In genomic region chr3:135992072-135992471, GRCh38 we compare ENCODE assay signal across 1 cellular context.
TF ChIP-seq lines count a peak whose summit lies in the region.

No MANE protein-coding gene starts in this region.

TF ChIP-seq in SK-N-SH, 30 proteins besides CTCF, POLR2A, EP300 and RAD21 (continued from another document):
- TF ChIP-seq REST (IDR thresholded peaks at IDR 0.05; ENCODE audit: low read depth, low read length): no peak
- no peak for TF ChIP-seq RFX5 (IDR thresholded peaks at IDR 0.05; ENCODE audit: low read length)
- TF ChIP-seq ZBTB33 (IDR thresholded peaks at IDR 0.05; ENCODE audit: borderline replicate concordance, low read depth): no peak
